Comparison of ENCODE assay signal across 13 cellular contexts in the genomic region with DNA sequence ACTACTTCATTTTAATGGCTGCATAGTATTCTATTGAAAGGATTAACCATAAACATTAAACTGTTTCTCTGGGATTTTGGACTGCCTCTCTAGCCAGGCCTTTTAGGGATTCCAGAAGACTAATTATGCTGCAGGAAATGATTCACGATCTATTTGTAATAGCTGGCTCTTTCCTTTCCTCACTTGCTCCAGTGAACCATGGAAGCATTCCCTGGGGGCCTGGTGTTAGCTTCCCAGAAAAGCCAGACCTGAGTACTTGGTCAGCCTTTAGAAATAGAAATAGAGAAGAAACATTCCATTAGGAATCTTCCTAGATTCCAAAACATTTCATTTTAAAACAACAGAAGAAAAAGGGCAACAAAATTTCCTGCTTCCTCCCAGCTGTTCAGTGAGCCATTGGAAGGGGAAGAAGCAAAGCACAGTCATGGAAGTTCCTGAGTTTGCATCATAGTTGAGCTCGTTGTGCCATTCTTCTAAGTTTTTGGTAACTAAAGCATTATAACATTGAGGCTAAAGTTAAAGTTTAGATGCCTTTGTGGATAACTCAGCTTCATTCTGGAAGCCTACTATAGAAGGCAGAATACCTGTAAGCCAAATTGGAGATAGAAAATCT.
A peak's percentile ranks its signal among the peaks of the same experiment; 100 is the strongest.
DNase-seq lines count a peak whose midpoint lies in the region; ATAC-seq and TF ChIP-seq lines count a peak whose summit lies in the region.
"Had no signal": no experiment of that assay in that cellular context is flagged by ENCODE, and none has a peak within 500 bp of the region (broad histone marks: within the 10 kb centered on the region; RNA-seq: fewer than 3 reads in every experiment).

No MANE protein-coding gene starts in this region.

- TF ChIP-seq POLR2A in heart left ventricle (IDR thresholded peaks at IDR 0.05) (no peak), body of pancreas (IDR thresholded peaks at IDR 0.05) (no peak), thyroid gland (IDR thresholded peaks at IDR 0.05) (no peak)

- H3K27ac Mint-ChIP-seq in activated CD4-positive, alpha-beta T cell treated with anti-CD3 and anti-CD28 coated beads for 36 hours = no peak overlapping the region
- no peak overlapping the region for H3K27ac Mint-ChIP-seq in activated T-cell treated with anti-CD3 and anti-CD28 coated beads, Interleukin-2, amount 50 U/mL, for 72 hours
- H3K27ac Mint-ChIP-seq: naive thymus-derived CD4-positive, alpha-beta T cell; stimulated activated effector memory CD8-positive, alpha-beta T cell treated with anti-CD3 and anti-CD28 coated beads, Interleukin-12 subunit alpha, Interleukin-12 subunit beta, amount 100 ng/mL, for 72 hours had no signal

- peaks cover 4% of the 10 kb centered on the region for H3K9me3 Mint-ChIP-seq in activated CD4-positive, alpha-beta T cell treated with anti-CD3 and anti-CD28 coated beads for 36 hours (ENCODE audit: low read depth)
- H3K9me3 Mint-ChIP-seq in activated T-cell treated with anti-CD3 and anti-CD28 coated beads, Interleukin-2, amount 50 U/mL, for 72 hours = peaks cover 3 to 8% of the 10 kb centered on the region in 2 donors

- H3K27me3 ChIP-seq in heart left ventricle (no peaks in the 10 kb centered on the region), right atrium auricular region (no peaks in the 10 kb centered on the region), body of pancreas (no peaks in the 10 kb centered on the region), thyroid gland (no peaks in the 10 kb centered on the region)

- intact Hi-C loops in heart left ventricle (cut with DNase I) (no loop called here), body of pancreas (cut with DNase I) (no loop called here), thyroid gland (cut with DNase I) (no loop called here)
- intact Hi-C loops in activated CD4-positive, alpha-beta T cell treated with anti-CD3 and anti-CD28 coated beads for 36 hours (cut with DNase I, micrococcal nuclease) = no loop called here

- POLR2A ChIA-PET in activated CD4-positive, alpha-beta T cell treated with anti-CD3 and anti-CD28 coated beads for 36 hours (lab: Charles Lee) = interaction anchor here (0.7 kb wide), 1 partner anchor 1732 kb away, joined by 3 read pairs; no protein-coding TSS in a partner anchor

- H3K4me3 ChIP-seq in heart left ventricle (no peak overlapping the region), right atrium auricular region (no peak overlapping the region), body of pancreas (no peak overlapping the region), thyroid gland (replicated peaks in 1 of 3) (no peak overlapping the region)

- H3K4me1 ChIP-seq in heart left ventricle (peaks cover 0 to 10% (median 0%) of the 10 kb centered on the region in 12 donors), right atrium auricular region (no peaks in the 10 kb centered on the region), body of pancreas (no peaks in the 10 kb centered on the region), thyroid gland (peaks cover 0 to 12% of the 10 kb centered on the region in 2 donors)

- CTCF ChIA-PET in activated CD4-positive, alpha-beta T cell treated with anti-CD3 and anti-CD28 coated beads for 36 hours (lab: Charles Lee) = interaction anchor here (0.9 kb wide), 1 partner anchor 17 kb away, joined by 4 read pairs; no protein-coding TSS in a partner anchor

- WGBS in heart left ventricle, 4 donors = 38 to 57% (median 45%) methylated on average over 2 of the region's 2 CpGs
- 61 to 71% methylated on average over 2 of the region's 2 CpGs for WGBS in body of pancreas, 2 donors
- 31% methylated on average over 2 of the region's 2 CpGs for WGBS in thyroid gland, 2 donors

- no peak for TF ChIP-seq CTCF in heart left ventricle (IDR thresholded peaks at IDR 0.05)
- TF ChIP-seq CTCF in right atrium auricular region (IDR thresholded peaks at IDR 0.05) = no peak
- no peak for TF ChIP-seq CTCF in body of pancreas (IDR thresholded peaks at IDR 0.05)
- TF ChIP-seq CTCF in thyroid gland (IDR thresholded peaks at IDR 0.05) = no peak

- peak in 3 of 5 donors; percentile 29 to 44 (median 32) for DNase-seq in heart left ventricle
- DNase-seq in right atrium auricular region (ENCODE audit: low spot score) = no peak
- peak in 3 of 4 donors; percentile 26 to 35 (median 28) for DNase-seq in body of pancreas
- peak; percentile 44 for DNase-seq in hepatic stellate cell (ENCODE audit: low spot score)
- DNase-seq in thyroid gland = peak; percentile 23 to 40
- DNase-seq in activated CD4-positive, alpha-beta T cell treated with anti-CD3 and anti-CD28 coated beads for 36 hours = no peak
- no peak for DNase-seq in activated T-cell treated with anti-CD3 and anti-CD28 coated beads, Interleukin-2, amount 50 U/mL, for 72 hours
- DNase-seq in anterior cingulate cortex (lab: John Stamatoyannopoulos, UW) = no peak
- DNase-seq: naive thymus-derived CD4-positive, alpha-beta T cell; NCI-H2227 treated with DMSO at 0.1 percent for 48 hours; WERI-Rb-1 had no signal

- no peaks in the 10 kb centered on the region for H3K36me3 ChIP-seq in heart left ventricle
- no peaks in the 10 kb centered on the region for H3K36me3 ChIP-seq in right atrium auricular region
- H3K36me3 ChIP-seq in body of pancreas (replicated peaks in 1 of 2; ENCODE audit: insufficient read depth in 1 of 2, low read depth in 2 of 2) = no peaks in the 10 kb centered on the region
- H3K36me3 ChIP-seq in thyroid gland = no peaks in the 10 kb centered on the region
- H3K36me3 ChIP-seq: WERI-Rb-1 had no signal

- ATAC-seq in heart left ventricle (peak in 2 of 4 donors; percentile 52 to 57), body of pancreas (peak; percentile 38)
- no peak for ATAC-seq in activated CD4-positive, alpha-beta T cell treated with anti-CD3 and anti-CD28 coated beads for 36 hours
- no peak for ATAC-seq in activated T-cell treated with anti-CD3 and anti-CD28 coated beads, Interleukin-2, amount 50 U/mL, for 72 hours (replicated peaks in 1 of 2)
- ATAC-seq: naive thymus-derived CD4-positive, alpha-beta T cell; Panc1; stimulated activated effector memory CD8-positive, alpha-beta T cell treated with anti-CD3 and anti-CD28 coated beads, Interleukin-12 subunit alpha, Interleukin-12 subunit beta, amount 100 ng/mL, for 72 hours had no signal

- H3K4me3 Mint-ChIP-seq in activated CD4-positive, alpha-beta T cell treated with anti-CD3 and anti-CD28 coated beads for 36 hours = no peak overlapping the region
- no peak overlapping the region for H3K4me3 Mint-ChIP-seq in activated T-cell treated with anti-CD3 and anti-CD28 coated beads, Interleukin-2, amount 50 U/mL, for 72 hours
- H3K4me3 Mint-ChIP-seq: naive thymus-derived CD4-positive, alpha-beta T cell; stimulated activated effector memory CD8-positive, alpha-beta T cell treated with anti-CD3 and anti-CD28 coated beads, Interleukin-12 subunit alpha, Interleukin-12 subunit beta, amount 100 ng/mL, for 72 hours had no signal

- H3K36me3 Mint-ChIP-seq in activated CD4-positive, alpha-beta T cell treated with anti-CD3 and anti-CD28 coated beads for 36 hours (ENCODE audit: low read depth) = no peaks in the 10 kb centered on the region
- H3K36me3 Mint-ChIP-seq in activated T-cell treated with anti-CD3 and anti-CD28 coated beads, Interleukin-2, amount 50 U/mL, for 72 hours (ENCODE audit: insufficient read depth in 2 of 2) = no peaks in the 10 kb centered on the region
- H3K36me3 Mint-ChIP-seq: stimulated activated effector memory CD8-positive, alpha-beta T cell treated with anti-CD3 and anti-CD28 coated beads, Interleukin-12 subunit alpha, Interleukin-12 subunit beta, amount 100 ng/mL, for 72 hours had no signal

- no peaks in the 10 kb centered on the region for H3K27me3 Mint-ChIP-seq in activated CD4-positive, alpha-beta T cell treated with anti-CD3 and anti-CD28 coated beads for 36 hours
- no peaks in the 10 kb centered on the region for H3K27me3 Mint-ChIP-seq in activated T-cell treated with anti-CD3 and anti-CD28 coated beads, Interleukin-2, amount 50 U/mL, for 72 hours (ENCODE audit: low read depth)

- peak overlapping the region in 3 of 12 donors; percentile 4 to 58 (median 36) for H3K27ac ChIP-seq in heart left ventricle
- H3K27ac ChIP-seq in right atrium auricular region = peak overlapping the region in 1 of 2 donors; percentile 44
- no peak overlapping the region for H3K27ac ChIP-seq in body of pancreas
- H3K27ac ChIP-seq in thyroid gland = peak overlapping the region; percentile 2 to 57 (median 30)
- H3K27ac ChIP-seq: WERI-Rb-1 had no signal

- H3K9me3 ChIP-seq in heart left ventricle = peaks cover 0 to 5% (median 0%) of the 10 kb centered on the region in 12 donors
- H3K9me3 ChIP-seq in right atrium auricular region = no peaks in the 10 kb centered on the region
- H3K9me3 ChIP-seq in body of pancreas = no peaks in the 10 kb centered on the region
- no peaks in the 10 kb centered on the region for H3K9me3 ChIP-seq in thyroid gland

- no peaks in the 10 kb centered on the region for H3K4me1 Mint-ChIP-seq in activated CD4-positive, alpha-beta T cell treated with anti-CD3 and anti-CD28 coated beads for 36 hours
- H3K4me1 Mint-ChIP-seq in activated T-cell treated with anti-CD3 and anti-CD28 coated beads, Interleukin-2, amount 50 U/mL, for 72 hours (ENCODE audit: low read depth) = no peaks in the 10 kb centered on the region
- H3K4me1 Mint-ChIP-seq: naive thymus-derived CD4-positive, alpha-beta T cell; stimulated activated effector memory CD8-positive, alpha-beta T cell treated with anti-CD3 and anti-CD28 coated beads, Interleukin-12 subunit alpha, Interleukin-12 subunit beta, amount 100 ng/mL, for 72 hours had no signal

Comparison
In these comparisons a context has a peak if more than half of its experiments do, and no peak if none do; other contexts are left out.
1. DNase-seq: peak in heart left ventricle (3 of 5), body of pancreas (3 of 4), hepatic stellate cell (single experiment) and thyroid gland (2 of 2); none in right atrium auricular region (single experiment), activated CD4-positive, alpha-beta T cell treated with anti-CD3 and anti-CD28 coated beads for 36 hours (single experiment), activated T-cell treated with anti-CD3 and anti-CD28 coated beads, Interleukin-2, amount 50 U/mL, for 72 hours (0 of 2) and anterior cingulate cortex (0 of 58).
2. H3K27ac ChIP-seq: peak in thyroid gland (3 of 3); none in body of pancreas (0 of 4).